In genomic region chr9:34654317-34655083, GRCh38 we compare ENCODE assay signal across 7 cellular contexts. TPM values are rescaled to one million over a fixed set of nuclear protein-coding genes. Genes with fewer than 3 reads are reported as not detected.
A peak's percentile ranks its signal among the peaks of the same experiment; 100 is the strongest.
DNase-seq lines count a peak whose midpoint lies in the region; ATAC-seq, FAIRE-seq and TF ChIP-seq lines count a peak whose summit lies in the region.
"Had no signal": no experiment of that assay in that cellular context is flagged by ENCODE, and none has a peak within 500 bp of the region (broad histone marks: within the 10 kb centered on the region; RNA-seq: fewer than 3 reads in every experiment).

No MANE protein-coding gene starts in this region.

- no peak overlapping the region for H3K14ac ChIP-seq in IMR-90 (replicated peaks; ENCODE audit: low read depth, low read length)

- H3K9me3 Mint-ChIP-seq in stimulated activated effector memory CD8-positive, alpha-beta T cell treated with anti-CD3 and anti-CD28 coated beads, Interleukin-12 subunit alpha, Interleukin-12 subunit beta, amount 100 ng/mL, for 72 hours, result no peaks in the 10 kb centered on the region

- H3K18ac ChIP-seq in IMR-90 (ENCODE audit: low read depth, low read length), result no peak overlapping the region

- no peak for TF ChIP-seq RAD21 in IMR-90 (IDR thresholded peaks at IDR 0.05; ENCODE audit: low read length)

- H4K5ac ChIP-seq in IMR-90 (ENCODE audit: low read depth, low read length), result no peak overlapping the region; the same call in 1 of the 2 replicates

- no peak overlapping the region; the same call in 1 of the 2 replicates for H3K23ac ChIP-seq in IMR-90 (ENCODE audit: low read depth, low read length)

- peak; percentile 57 for DNase-seq in IMR-90
- peak; percentile 39 for DNase-seq in ecto neural progenitor cell (ENCODE audit: low spot score)
- DNase-seq in pancreas, result peak; percentile 63 to 87 (median 74)
- no peak for DNase-seq in NCI-H187 (lab: John Stamatoyannopoulos, UW)
- DNase-seq in stimulated activated effector memory CD8-positive, alpha-beta T cell treated with anti-CD3 and anti-CD28 coated beads, Interleukin-12 subunit alpha, Interleukin-12 subunit beta, amount 100 ng/mL, for 72 hours (ENCODE audit: low spot score in 2 of 2), result no peak
- DNase-seq: activated CD4-positive, CD25-positive, alpha-beta regulatory T cell had no signal

- peaks cover 0 to 29% of the 10 kb centered on the region in 2 experiments; a peak in 2 of 4 replicates for H3K79me1 ChIP-seq in IMR-90 (ENCODE audit: low read depth in 1 of 2, low read length in 2 of 2)

- H2BK5ac ChIP-seq in IMR-90 (ENCODE audit: low read depth, low read length, poor library complexity, severe bottlenecking), result no peak overlapping the region

- H3K4me2 ChIP-seq in IMR-90 (ENCODE audit: low read depth, low read length), result no peak overlapping the region; the same call in 1 of the 2 replicates

- ATAC-seq in IMR-90 (ENCODE audit: low read depth) (peak; percentile 6), pancreas (peak; percentile 43 to 77 (median 66)), HG03442 (IDR thresholded peaks at IDR 0.05; ENCODE audit: unreplicated experiment) (no peak)
- ATAC-seq in stimulated activated effector memory CD8-positive, alpha-beta T cell treated with anti-CD3 and anti-CD28 coated beads, Interleukin-12 subunit alpha, Interleukin-12 subunit beta, amount 100 ng/mL, for 72 hours, result no peak

- BruUV-seq in IMR-90 (replicated peaks; lab: Mats Ljungman, UMichigan), result no TSS peak

- intact Hi-C loops in IMR-90 (cut with micrococcal nuclease) (no loop called here), pancreas (cut with DNase I) (no loop called here)

- H3K9ac ChIP-seq in IMR-90 (ENCODE audit: low read depth, low read length), result no peak overlapping the region

- no peak overlapping the region for H3K27ac Mint-ChIP-seq in stimulated activated effector memory CD8-positive, alpha-beta T cell treated with anti-CD3 and anti-CD28 coated beads, Interleukin-12 subunit alpha, Interleukin-12 subunit beta, amount 100 ng/mL, for 72 hours

- H3K9me3 ChIP-seq in IMR-90 (ENCODE audit: control insufficient read depth, insufficient read depth, low read length), result no peaks in the 10 kb centered on the region
- no peaks in the 10 kb centered on the region for H3K9me3 ChIP-seq in pancreas

- H4K8ac ChIP-seq in IMR-90 (ENCODE audit: low read depth in 2 of 2, low read length in 2 of 2), result peak overlapping the region in 1 of 2 experiments; percentile 68; a peak in 2 of 4 replicates

- POLR2A ChIA-PET in IMR-90 (lab: Charles Lee; ENCODE audit: unreplicated experiment), result interaction anchor here (0.7 to 0.9 kb wide), 2 partner anchors 8 to 18 kb away, joined by 3 to 5 read pairs; partner anchors contain the start of gene CCL27

- H2BK15ac ChIP-seq in IMR-90 (ENCODE audit: low read depth, low read length), result no peak overlapping the region

- peaks cover 27% of the 10 kb centered on the region for H3K9me1 ChIP-seq in IMR-90 (ENCODE audit: insufficient read depth, low read length)

- no peak overlapping the region for H3K4me3 Mint-ChIP-seq in stimulated activated effector memory CD8-positive, alpha-beta T cell treated with anti-CD3 and anti-CD28 coated beads, Interleukin-12 subunit alpha, Interleukin-12 subunit beta, amount 100 ng/mL, for 72 hours

- 45% methylated on average over 5 of the region's 12 CpGs; no CpG with 5 or more reads in 1 of the 2 experiments for WGBS in IMR-90 (ENCODE audit: extremely low coverage in 2 of 2, insufficient read length in 1 of 2), 2 experiments
- 15 to 17% methylated on average over 12 of the region's 12 CpGs for WGBS in pancreas, 2 donors

- no peak overlapping the region for H3K56ac ChIP-seq in IMR-90 (ENCODE audit: extremely low read depth, insufficient read depth, low read length)

- peaks cover 35% of the 10 kb centered on the region for H3K4me1 ChIP-seq in IMR-90 (ENCODE audit: control insufficient read depth, insufficient read depth, low read length)
- peaks cover 9 to 31% (median 21%) of the 10 kb centered on the region in 3 donors for H3K4me1 ChIP-seq in pancreas

- H2AK5ac ChIP-seq in IMR-90 (ENCODE audit: low read depth, low read length), result peak overlapping the region; percentile 97; the same call in 1 of the 2 replicates

- H4K20me1 ChIP-seq in IMR-90 (ENCODE audit: insufficient read depth, low read length), result no peaks in the 10 kb centered on the region

- H2AFZ ChIP-seq in IMR-90 (replicated peaks; ENCODE audit: low read length, poor library complexity), result peak overlapping the region; percentile 1

- peaks cover 18% of the 10 kb centered on the region for H3K36me3 Mint-ChIP-seq in stimulated activated effector memory CD8-positive, alpha-beta T cell treated with anti-CD3 and anti-CD28 coated beads, Interleukin-12 subunit alpha, Interleukin-12 subunit beta, amount 100 ng/mL, for 72 hours

- H2AK9ac ChIP-seq in IMR-90 (replicated peaks; ENCODE audit: low read depth, low read length, poor library complexity), result peak overlapping the region; percentile 70

- no peak for FAIRE-seq in pancreas (lab: Jason Lieb, UNC)

- peaks cover 34% of the 10 kb centered on the region for H3K4me1 Mint-ChIP-seq in stimulated activated effector memory CD8-positive, alpha-beta T cell treated with anti-CD3 and anti-CD28 coated beads, Interleukin-12 subunit alpha, Interleukin-12 subunit beta, amount 100 ng/mL, for 72 hours

- dilution Hi-C loops in IMR-90 (cut with HindIII; ENCODE audit: low sequenced_read_pairs, unreplicated experiment), result no loop called here

- peak overlapping the region; percentile 46; the same call in 1 of the 2 replicates for H3K4ac ChIP-seq in IMR-90 (ENCODE audit: low read depth, low read length)

- no peak for TF ChIP-seq POLR2A in IMR-90 (IDR thresholded peaks at IDR 0.05; ENCODE audit: low read depth, low read length)

- H2BK120ac ChIP-seq in IMR-90 (ENCODE audit: low read depth, low read length), result no peak overlapping the region

- 0 out of 2 replicates have a peak overlapping the region, but pooled peaks have one; percentile 26 for H4K91ac ChIP-seq in IMR-90 (ENCODE audit: insufficient read depth, low read depth, low read length)

- in situ Hi-C loops in IMR-90 (cut with MboI; ENCODE audit: low sequenced_read_pairs), result no loop called here

- no peak overlapping the region for H3K4me3 ChIP-seq in IMR-90 (ENCODE audit: insufficient read depth, low read depth, low read length)
- H3K4me3 ChIP-seq in pancreas, result no peak overlapping the region

- TF ChIP-seq CTCF in IMR-90 (conservative IDR thresholded peaks at IDR 0.05; ENCODE audit: low read depth, low read length) (no peak), pancreas (IDR thresholded peaks at IDR 0.05) (no peak)

- H2BK20ac ChIP-seq in IMR-90 (ENCODE audit: low read depth, low read length), result peak overlapping the region; percentile 39; the same call in 1 of the 2 replicates

- CTCF ChIA-PET in IMR-90 (lab: Yijun Ruan, JAX), result no interaction called here

- H3K27ac ChIP-seq in IMR-90 (ENCODE audit: insufficient read depth, low read length) (peak overlapping the region; percentile 8; the same call in 1 of the 2 replicates), pancreas (peak overlapping the region in 1 of 4 donors; percentile 22)

- H3K27me3 ChIP-seq in IMR-90 (ENCODE audit: control insufficient read depth, insufficient read depth, low read length) (no peaks in the 10 kb centered on the region), pancreas (no peaks in the 10 kb centered on the region)

- H3K36me3 ChIP-seq in IMR-90 (ENCODE audit: control insufficient read depth, insufficient read depth, low read length) (peaks cover 2% of the 10 kb centered on the region), pancreas (peaks cover 0 to 3% (median 0%) of the 10 kb centered on the region in 3 donors)

TF ChIP-seq in IMR-90, 13 proteins besides CTCF, POLR2A, EP300 and RAD21 (continues in another document):
- TF ChIP-seq FOS (IDR thresholded peaks at IDR 0.05; ENCODE audit: low read depth, low read length) (no peak), RFX5 (IDR thresholded peaks at IDR 0.05; ENCODE audit: low read depth, low read length) (no peak), MAZ (IDR thresholded peaks at IDR 0.05; ENCODE audit: borderline replicate concordance, low read depth, low read length) (no peak), SMC3 (IDR thresholded peaks at IDR 0.05; ENCODE audit: low read depth, low read length) (no peak), CHD1 (IDR thresholded peaks at IDR 0.05; ENCODE audit: low read depth, low read length) (no peak), MAFK (IDR thresholded peaks at IDR 0.05; ENCODE audit: low read depth, low read length) (no peak), MXI1 (IDR thresholded peaks at IDR 0.05; ENCODE audit: borderline replicate concordance, low read depth, low read length) (no peak)

RNA-seq across cellular contexts. Expression of gene IL11RA, which starts 2.5 kb away (rescaled TPM):
- total RNA-seq in IMR-90 (2012; rRNA removed), result 6.9 and 8.2 TPM in 2 replicates
- 15.9 and 19.2 TPM in 2 replicates for polyA plus RNA-seq in IMR-90 (2012; rRNA removed)
- 15.4 and 16.4 TPM in 2 replicates for polyA plus RNA-seq in IMR-90 (2012; cell fraction: cytosol; rRNA removed)
- 81.4 and 161 TPM in 2 replicates for polyA plus RNA-seq in IMR-90 (2012; cell fraction: nucleus; rRNA removed; ENCODE audit: low replicate concordance)
- total RNA-seq in pancreas, result 1 to 10 TPM; 4.1 to 8.2 (median 5.9) TPM
- 10 to 100 TPM; 12.6 to 30.0 TPM for polyA plus RNA-seq in pancreas

RNA-seq across cellular contexts. Expression of gene CCL27, which starts 8.0 kb away (rescaled TPM):
- total RNA-seq in IMR-90 (2012; rRNA removed), result 0.18 TPM in 1 of 2 replicates, not detected in the other
- polyA plus RNA-seq in IMR-90 (2012; rRNA removed), result 0.17 and 0.26 TPM in 2 replicates
- 0.04 TPM in 1 of 2 replicates, not detected in the other for polyA plus RNA-seq in IMR-90 (2012; cell fraction: cytosol; rRNA removed)
- polyA plus RNA-seq in IMR-90 (2012; cell fraction: nucleus; rRNA removed; ENCODE audit: low replicate concordance), result 0.20 and 0.40 TPM in 2 replicates
- total RNA-seq in pancreas, result not detected
- not detected for polyA plus RNA-seq in pancreas

RNA-seq across cellular contexts. Expression of gene GALT, which starts 8.0 kb away (rescaled TPM):
- total RNA-seq in IMR-90 (2012; rRNA removed) (12.5 and 15.8 TPM in 2 replicates), pancreas (10 to 100 TPM; 11.0 to 30.8 (median 18.8) TPM)
- polyA plus RNA-seq in IMR-90 (2012; rRNA removed) (34.6 and 36.6 TPM in 2 replicates), pancreas (10 to 100 TPM; 58.0 to 60.5 TPM)
- 17.9 and 19.0 TPM in 2 replicates for polyA plus RNA-seq in IMR-90 (2012; cell fraction: cytosol; rRNA removed)
- polyA plus RNA-seq in IMR-90 (2012; cell fraction: nucleus; rRNA removed; ENCODE audit: low replicate concordance), result 231 and 346 TPM in 2 replicates

RNA-seq across cellular contexts. Expression of gene SIGMAR1, which starts 16.9 kb away (rescaled TPM):
- total RNA-seq in IMR-90 (2012; rRNA removed) (38.6 and 44.6 TPM in 2 replicates), pancreas (10 to 100 TPM; 20.4 to 27.2 (median 22.9) TPM)
- polyA plus RNA-seq in IMR-90 (2012; rRNA removed) (88.9 and 93.1 TPM in 2 replicates), pancreas (10 to 100 TPM; 18.3 to 23.0 TPM)
- 77.6 and 124 TPM in 2 replicates for polyA plus RNA-seq in IMR-90 (2012; cell fraction: cytosol; rRNA removed)
- polyA plus RNA-seq in IMR-90 (2012; cell fraction: nucleus; rRNA removed; ENCODE audit: low replicate concordance), result 17.7 and 38.8 TPM in 2 replicates

RNA-seq across cellular contexts. Expression of gene ARID3C, which starts 25.6 kb away (rescaled TPM):
- total RNA-seq in IMR-90 (2012; rRNA removed) (not detected in 2 replicates), pancreas (not detected)
- polyA plus RNA-seq in IMR-90 (2012; rRNA removed) (0.07 TPM in 1 of 2 replicates, not detected in the other), pancreas (not detected)
- polyA plus RNA-seq in IMR-90 (2012; cell fraction: cytosol; rRNA removed), result 0.02 TPM in 1 of 2 replicates, not detected in the other
- polyA plus RNA-seq in IMR-90 (2012; cell fraction: nucleus; rRNA removed; ENCODE audit: low replicate concordance), result 0.05 and 0.07 TPM in 2 replicates

Comparison
In these comparisons a context has a peak if more than half of its experiments do, and no peak if none do; other contexts are left out.
1. ATAC-seq: peak in IMR-90 (single experiment) and pancreas (4 of 4); none in HG03442 (single experiment) and stimulated activated effector memory CD8-positive, alpha-beta T cell treated with anti-CD3 and anti-CD28 coated beads, Interleukin-12 subunit alpha, Interleukin-12 subunit beta, amount 100 ng/mL, for 72 hours (single experiment).
2. DNase-seq: peak in IMR-90 (single experiment), ecto neural progenitor cell (single experiment) and pancreas (6 of 6); none in NCI-H187 (0 of 2) and stimulated activated effector memory CD8-positive, alpha-beta T cell treated with anti-CD3 and anti-CD28 coated beads, Interleukin-12 subunit alpha, Interleukin-12 subunit beta, amount 100 ng/mL, for 72 hours (0 of 2).